In genomic region chr17:81044428-81044763, GRCh38 we compare ENCODE assay signal across 13 cellular contexts. TPM values are rescaled to one million over a fixed set of nuclear protein-coding genes. Genes with fewer than 3 reads are reported as not detected.
DNase-seq lines count a peak whose midpoint lies in the region; ATAC-seq and TF ChIP-seq lines count a peak whose summit lies in the region.
"Had no signal": no experiment of that assay in that cellular context is flagged by ENCODE, and none has a peak within 500 bp of the region (broad histone marks: within the 10 kb centered on the region; RNA-seq: fewer than 3 reads in every experiment).

No MANE protein-coding gene starts in this region.

- peaks cover 7% of the 10 kb centered on the region for H3K4me1 Mint-ChIP-seq in endodermal cell
- peaks cover 9% of the 10 kb centered on the region for H3K4me1 Mint-ChIP-seq in activated CD8-positive, alpha-beta T cell treated with anti-CD3 and anti-CD28 coated beads, Interleukin-2, amount 10 ng/mL, durations not matched to agents 7 days and 5 days (ENCODE audit: low read depth)

- H3K36me3 ChIP-seq in RWPE2 (ENCODE audit: low read depth), result no peaks in the 10 kb centered on the region
- no peaks in the 10 kb centered on the region for H3K36me3 ChIP-seq in endodermal cell (ENCODE audit: control insufficient read depth, insufficient read depth, low read length)
- H3K36me3 ChIP-seq in mucosa of stomach (ENCODE audit: control insufficient read depth, insufficient read depth, low read length), result no peaks in the 10 kb centered on the region
- no peaks in the 10 kb centered on the region for H3K36me3 ChIP-seq in thoracic aorta

- H3K4me3 ChIP-seq in RWPE2 (ENCODE audit: severe bottlenecking) (no peak overlapping the region), endodermal cell (ENCODE audit: low read length) (no peak overlapping the region), mucosa of stomach (ENCODE audit: low read length) (no peak overlapping the region), thoracic aorta (peak overlapping the region; percentile 16)

- peaks cover 66% of the 10 kb centered on the region for H3K4me1 ChIP-seq in RWPE2 (ENCODE audit: insufficient read depth, poor library complexity, severe bottlenecking)
- no peaks in the 10 kb centered on the region for H3K4me1 ChIP-seq in endodermal cell (ENCODE audit: control insufficient read depth, insufficient read depth, low read length)
- H3K4me1 ChIP-seq in mucosa of stomach (ENCODE audit: control insufficient read depth, insufficient read depth, low read length), result peaks cover 82% of the 10 kb centered on the region
- peaks cover 7 to 31% of the 10 kb centered on the region in 2 donors for H3K4me1 ChIP-seq in thoracic aorta (ENCODE audit: control insufficient read depth in 1 of 2, low read depth in 2 of 2)

- 96% methylated on average over 14 of the region's 14 CpGs for WGBS in endodermal cell (ENCODE audit: insufficient coverage in 1 of 2, insufficient read length in 1 of 2), 2 experiments

- peak overlapping the region; percentile 58 for H3K27ac Mint-ChIP-seq in endodermal cell
- no peak overlapping the region for H3K27ac Mint-ChIP-seq in activated CD8-positive, alpha-beta T cell treated with anti-CD3 and anti-CD28 coated beads, Interleukin-2, amount 10 ng/mL, durations not matched to agents 7 days and 5 days
- H3K27ac Mint-ChIP-seq: activated CD8-positive, alpha-beta T cell treated with anti-CD3 and anti-CD28 coated beads for 36 hours; activated naive CD4-positive, alpha-beta T cell treated with anti-CD3 and anti-CD28 coated beads, Interleukin-2, amount 50 U/mL, for 72 hours; CD8-positive, alpha-beta T cell; T-helper 1 cell treated with Interleukin-12 subunit alpha and Interleukin-12 subunit beta and Interleukin-4 antibody, amounts not matched to agents 30 μg/mL and 1 μg/mL, for 36 hours had no signal

- H3K27ac ChIP-seq in RWPE2 (ENCODE audit: poor library complexity, severe bottlenecking), result peak overlapping the region; percentile 89
- peak overlapping the region; percentile 66 for H3K27ac ChIP-seq in endodermal cell (ENCODE audit: low read depth, low read length)
- peak overlapping the region in 1 of 2 donors; percentile 50 for H3K27ac ChIP-seq in thoracic aorta

- CTCF ChIA-PET in activated CD8-positive, alpha-beta T cell treated with anti-CD3 and anti-CD28 coated beads, Interleukin-2, amount 10 ng/mL, durations not matched to agents 7 days and 5 days (lab: Charles Lee), result no interaction called here

- H3K9me3 ChIP-seq in RWPE2 (ENCODE audit: severe bottlenecking) (no peaks in the 10 kb centered on the region), endodermal cell (ENCODE audit: control insufficient read depth, low read length) (no peaks in the 10 kb centered on the region), mucosa of stomach (ENCODE audit: control insufficient read depth, low read length) (no peaks in the 10 kb centered on the region), thoracic aorta (no peaks in the 10 kb centered on the region)

- no peaks in the 10 kb centered on the region for H3K36me3 Mint-ChIP-seq in endodermal cell (ENCODE audit: low read depth)
- no peaks in the 10 kb centered on the region for H3K36me3 Mint-ChIP-seq in activated CD8-positive, alpha-beta T cell treated with anti-CD3 and anti-CD28 coated beads, Interleukin-2, amount 10 ng/mL, durations not matched to agents 7 days and 5 days (ENCODE audit: low read depth)
- H3K36me3 Mint-ChIP-seq: activated naive CD4-positive, alpha-beta T cell treated with anti-CD3 and anti-CD28 coated beads, Interleukin-2, amount 50 U/mL, for 72 hours; CD8-positive, alpha-beta T cell had no signal

- no peaks in the 10 kb centered on the region for H3K27me3 Mint-ChIP-seq in endodermal cell (ENCODE audit: insufficient read depth)
- H3K27me3 Mint-ChIP-seq in activated CD8-positive, alpha-beta T cell treated with anti-CD3 and anti-CD28 coated beads, Interleukin-2, amount 10 ng/mL, durations not matched to agents 7 days and 5 days (ENCODE audit: low read depth), result peaks cover 7% of the 10 kb centered on the region
- H3K27me3 Mint-ChIP-seq: activated CD8-positive, alpha-beta T cell treated with anti-CD3 and anti-CD28 coated beads for 36 hours had no signal

- H3K9me3 Mint-ChIP-seq in endodermal cell, result no peaks in the 10 kb centered on the region
- no peaks in the 10 kb centered on the region for H3K9me3 Mint-ChIP-seq in activated CD8-positive, alpha-beta T cell treated with anti-CD3 and anti-CD28 coated beads, Interleukin-2, amount 10 ng/mL, durations not matched to agents 7 days and 5 days (ENCODE audit: insufficient read depth)
- H3K9me3 Mint-ChIP-seq: activated CD8-positive, alpha-beta T cell treated with anti-CD3 and anti-CD28 coated beads for 36 hours; activated naive CD4-positive, alpha-beta T cell treated with anti-CD3 and anti-CD28 coated beads, Interleukin-2, amount 50 U/mL, for 72 hours; CD8-positive, alpha-beta T cell; T-helper 1 cell treated with Interleukin-12 subunit alpha and Interleukin-12 subunit beta and Interleukin-4 antibody, amounts not matched to agents 30 μg/mL and 1 μg/mL, for 36 hours had no signal

- POLR2A ChIA-PET in activated CD8-positive, alpha-beta T cell treated with anti-CD3 and anti-CD28 coated beads, Interleukin-2, amount 10 ng/mL, durations not matched to agents 7 days and 5 days (lab: Charles Lee), result no interaction called here

- no peak overlapping the region for H3K4me3 Mint-ChIP-seq in endodermal cell
- H3K4me3 Mint-ChIP-seq in activated CD8-positive, alpha-beta T cell treated with anti-CD3 and anti-CD28 coated beads, Interleukin-2, amount 10 ng/mL, durations not matched to agents 7 days and 5 days, result no peak overlapping the region
- H3K4me3 Mint-ChIP-seq: activated CD8-positive, alpha-beta T cell treated with anti-CD3 and anti-CD28 coated beads for 36 hours; CD8-positive, alpha-beta T cell; T-helper 1 cell treated with Interleukin-12 subunit alpha and Interleukin-12 subunit beta and Interleukin-4 antibody, amounts not matched to agents 30 μg/mL and 1 μg/mL, for 36 hours had no signal

- H3K27me3 ChIP-seq in RWPE2 (ENCODE audit: insufficient read depth, poor library complexity, severe bottlenecking), result no peaks in the 10 kb centered on the region
- no peaks in the 10 kb centered on the region for H3K27me3 ChIP-seq in endodermal cell (ENCODE audit: control insufficient read depth, insufficient read depth, low read length, poor library complexity, severe bottlenecking)
- no peaks in the 10 kb centered on the region for H3K27me3 ChIP-seq in mucosa of stomach (ENCODE audit: control insufficient read depth, insufficient read depth, low read length)
- H3K27me3 ChIP-seq in thoracic aorta (replicated peaks; ENCODE audit: insufficient read depth), result no peaks in the 10 kb centered on the region

- DNase-seq in RWPE2 (ENCODE audit: low spot score) (no peak), endodermal cell (no peak), thoracic aorta (ENCODE audit: low spot score) (no peak), NCI-H2107 treated with DMSO at 0.1 percent for 48 hours (lab: John Stamatoyannopoulos, UW; ENCODE audit: unreplicated experiment) (no peak), DMS153 (lab: John Stamatoyannopoulos, UW) (no peak)
- DNase-seq in activated CD8-positive, alpha-beta T cell treated with anti-CD3 and anti-CD28 coated beads, Interleukin-2, amount 10 ng/mL, durations not matched to agents 7 days and 5 days, result no peak
- DNase-seq: activated CD8-positive, alpha-beta T cell treated with anti-CD3 and anti-CD28 coated beads for 36 hours; CD8-positive, alpha-beta T cell; NCI-H1436 treated with DMSO at 0.1 percent for 48 hours had no signal

- H3K9ac ChIP-seq in endodermal cell (ENCODE audit: extremely low read depth, low read length, poor library complexity, severe bottlenecking) (no peak overlapping the region), mucosa of stomach (ENCODE audit: low read length) (peak overlapping the region; percentile 36)

- ATAC-seq in RWPE2 (ENCODE audit: low read depth) (peak; percentile 2; the same call in 2 of the 3 replicates), thoracic aorta (ENCODE audit: insufficient number of reproducible peaks, low FRiP score, low read depth) (no peak), HG03469 (IDR thresholded peaks at IDR 0.05; ENCODE audit: unreplicated experiment) (no peak)
- ATAC-seq in activated CD8-positive, alpha-beta T cell treated with anti-CD3 and anti-CD28 coated beads, Interleukin-2, amount 10 ng/mL, durations not matched to agents 7 days and 5 days, result no peak
- ATAC-seq: activated CD8-positive, alpha-beta T cell treated with anti-CD3 and anti-CD28 coated beads for 36 hours; activated naive CD4-positive, alpha-beta T cell treated with anti-CD3 and anti-CD28 coated beads, Interleukin-2, amount 50 U/mL, for 72 hours; CD8-positive, alpha-beta T cell had no signal

- TF ChIP-seq CTCF in RWPE2 (IDR thresholded peaks at IDR 0.05; ENCODE audit: poor library complexity, severe bottlenecking) (no peak), endodermal cell (conservative IDR thresholded peaks at IDR 0.05) (no peak), thoracic aorta (IDR thresholded peaks at IDR 0.05) (no peak)

RNA-seq across cellular contexts. Expression of gene BAIAP2, which starts 9.4 kb away (rescaled TPM):
- total RNA-seq in endodermal cell (10 to 100 TPM; 24.9 to 32.7 TPM), thoracic aorta (10 to 100 TPM in 1 of 2 donors, 1 to 10 TPM in 1; 9.9 to 15.6 TPM)
- polyA plus RNA-seq in endodermal cell (2013, experiment 1 of 2), result 41.7 TPM
- 39.0 TPM for polyA plus RNA-seq in endodermal cell (2013, experiment 2 of 2)
- total RNA-seq in activated CD8-positive, alpha-beta T cell treated with anti-CD3 and anti-CD28 coated beads, Interleukin-2, amount 10 ng/mL, durations not matched to agents 7 days and 5 days, result 1 to 10 TPM; 5.0 to 5.8 TPM

RNA-seq across cellular contexts. Expression of gene CHMP6, which starts 52.8 kb away (rescaled TPM):
- 10 to 100 TPM; 28.4 to 32.5 TPM for total RNA-seq in endodermal cell
- polyA plus RNA-seq in endodermal cell (2013, experiment 1 of 2), result 23.4 TPM
- 20.2 TPM for polyA plus RNA-seq in endodermal cell (2013, experiment 2 of 2)
- 10 to 100 TPM; 20.2 to 38.0 TPM for total RNA-seq in thoracic aorta
- total RNA-seq in activated CD8-positive, alpha-beta T cell treated with anti-CD3 and anti-CD28 coated beads, Interleukin-2, amount 10 ng/mL, durations not matched to agents 7 days and 5 days, result 10 to 100 TPM; 32.4 to 35.5 TPM
